ENCODE assay signal across 9 cellular contexts in genomic region chr12:3777206-3777809, GRCh38. TPM values are rescaled to one million over a fixed set of nuclear protein-coding genes. Genes with fewer than 3 reads are reported as not detected.
A peak's percentile ranks its signal among the peaks of the same experiment; 100 is the strongest.
DNase-seq lines count a peak whose midpoint lies in the region; ATAC-seq and TF ChIP-seq lines count a peak whose summit lies in the region.
"Had no signal": no experiment of that assay in that cellular context is flagged by ENCODE, and none has a peak within 500 bp of the region (broad histone marks: within the 10 kb centered on the region; RNA-seq: fewer than 3 reads in every experiment).

No MANE protein-coding gene starts in this region.

- peak; percentile 64 for DNase-seq in DMS 273 (lab: John Stamatoyannopoulos, UW; ENCODE audit: unreplicated experiment)
- DNase-seq in DMS 273 treated with DMSO at 0.1 percent for 48 hours (lab: John Stamatoyannopoulos, UW), result no peak
- peak; percentile 33 for DNase-seq in LNCaP clone FGC (ENCODE audit: low read depth)
- peak; percentile 8 for DNase-seq in SHP77 treated with DMSO at 0.1 percent for 48 hours (lab: John Stamatoyannopoulos, UW)
- peak; percentile 61 for DNase-seq in fibroblast of mammary gland (ENCODE audit: low read depth)
- peak; percentile 23 for DNase-seq in neuronal stem cell (ENCODE audit: low spot score)

- no peak overlapping the region for H3K4ac ChIP-seq in neuronal stem cell (ENCODE audit: low read length)

- H2AFZ ChIP-seq in neuronal stem cell (ENCODE audit: low read length), result no peak overlapping the region

- no peak overlapping the region for H2BK15ac ChIP-seq in neuronal stem cell (ENCODE audit: low read length)

- peaks cover 0 to 10% of the 10 kb centered on the region in 2 donors for H3K9me3 ChIP-seq in neuronal stem cell (replicated peaks in 1 of 2; ENCODE audit: control insufficient read depth in 2 of 2, insufficient read depth in 1 of 2, low read depth in 1 of 2, low read length in 2 of 2)

- no peak overlapping the region for H3K4me2 ChIP-seq in neuronal stem cell (ENCODE audit: insufficient read depth, low read length, poor library complexity, severe bottlenecking)

- ATAC-seq in HG03469 (IDR thresholded peaks at IDR 0.05; ENCODE audit: unreplicated experiment), result no peak
- ATAC-seq in GM18873 (IDR thresholded peaks at IDR 0.05; ENCODE audit: low FRiP score, unreplicated experiment), result no peak

- no peak overlapping the region for H4K8ac ChIP-seq in neuronal stem cell (ENCODE audit: low read depth, low read length)

- H2AK5ac ChIP-seq in neuronal stem cell (ENCODE audit: low read depth, low read length), result no peak overlapping the region

- no peak overlapping the region for H3K27ac ChIP-seq in neuronal stem cell (replicated peaks; ENCODE audit: low read length)
- H3K27ac ChIP-seq: skin epidermis had no signal

- H3K36me3 ChIP-seq in neuronal stem cell (replicated peaks in 1 of 2; ENCODE audit: control insufficient read depth in 2 of 2, insufficient read depth in 2 of 2, low read length in 2 of 2), result no peaks in the 10 kb centered on the region

- H2BK12ac ChIP-seq in neuronal stem cell (ENCODE audit: low read length), result no peak overlapping the region

- TF ChIP-seq CTCF in LNCaP clone FGC (IDR thresholded peaks at IDR 0.05; ENCODE audit: control insufficient read depth, extremely low read depth, insufficient read depth) (peak; percentile 81), fibroblast of mammary gland (conservative IDR thresholded peaks at IDR 0.05; ENCODE audit: control insufficient read depth, insufficient read depth, low read depth, low read length) (peak; percentile 85)

- no CpG with 5 or more reads among the region's 3 CpGs for WGBS in neuronal stem cell (ENCODE audit: extremely low coverage in 2 of 2, insufficient read length in 2 of 2, insufficient replicate concordance in 1 of 2), 2 donors

- no peaks in the 10 kb centered on the region for H3K79me1 ChIP-seq in neuronal stem cell (ENCODE audit: low read depth, low read length)

- no peaks in the 10 kb centered on the region for H3K27me3 ChIP-seq in neuronal stem cell (ENCODE audit: control insufficient read depth in 3 of 3, insufficient read depth in 3 of 3, low read depth in 1 of 3, low read length in 3 of 3)

- no peak overlapping the region for H3K9ac ChIP-seq in neuronal stem cell (ENCODE audit: low read depth, low read length, poor library complexity)

- no peak overlapping the region for H4K91ac ChIP-seq in neuronal stem cell (ENCODE audit: low read depth, low read length, poor library complexity)

- no peak overlapping the region for H3K23ac ChIP-seq in neuronal stem cell (ENCODE audit: low read depth, low read length, poor library complexity)

- H3K14ac ChIP-seq in neuronal stem cell (ENCODE audit: low read length), result no peak overlapping the region

- H2BK5ac ChIP-seq in neuronal stem cell (ENCODE audit: low read length), result no peak overlapping the region

- no peak overlapping the region for H2BK120ac ChIP-seq in neuronal stem cell (ENCODE audit: low read depth, low read length)

- no peak overlapping the region for H3K18ac ChIP-seq in neuronal stem cell (ENCODE audit: low read length)

- no peaks in the 10 kb centered on the region for H3K4me1 ChIP-seq in neuronal stem cell (ENCODE audit: control insufficient read depth in 2 of 2, insufficient read depth in 1 of 2, low read depth in 1 of 2, low read length in 2 of 2)

- H3K4me3 ChIP-seq in LNCaP clone FGC (ENCODE audit: low read depth, low read length), result no peak overlapping the region
- no peak overlapping the region for H3K4me3 ChIP-seq in fibroblast of mammary gland (ENCODE audit: control insufficient read depth, low read depth, low read length)
- H3K4me3 ChIP-seq in neuronal stem cell (ENCODE audit: low read length in 2 of 2), result no peak overlapping the region
- H3K4me3 ChIP-seq: skin epidermis had no signal

RNA-seq across cellular contexts. Expression of gene CRACR2A, which starts 24.4 kb away (rescaled TPM):
- 0.71 TPM for polyA plus RNA-seq in neuronal stem cell (2013, experiment 1 of 2)
- polyA plus RNA-seq in neuronal stem cell (2013, experiment 2 of 2), result 0.64 TPM
